19 cellular contexts compared by ENCODE assay signal in genomic region chr20:20021835-20022234, GRCh38. TPM values are rescaled to one million over a fixed set of nuclear protein-coding genes. Genes with fewer than 3 reads are reported as not detected.
A peak's percentile ranks its signal among the peaks of the same experiment; 100 is the strongest.
DNase-seq lines count a peak whose midpoint lies in the region; ATAC-seq and TF ChIP-seq lines count a peak whose summit lies in the region.
"Had no signal": no experiment of that assay in that cellular context is flagged by ENCODE, and none has a peak within 500 bp of the region (broad histone marks: within the 10 kb centered on the region; RNA-seq: fewer than 3 reads in every experiment).

No MANE protein-coding gene starts in this region.

- H3K27me3 Mint-ChIP-seq in activated naive CD4-positive, alpha-beta T cell treated with anti-CD3 and anti-CD28 coated beads for 36 hours (ENCODE audit: low read depth), result no peaks in the 10 kb centered on the region
- H3K27me3 Mint-ChIP-seq in WTC11 (ENCODE audit: low read depth), result no peaks in the 10 kb centered on the region; the same call in 1 of the 2 replicates
- no peaks in the 10 kb centered on the region for H3K27me3 Mint-ChIP-seq in stimulated activated naive B cell treated with anti-CD40 and anti-IgM and Interleukin-4, amounts not matched to agents 10 μg/mL and 1 μg/mL and 100 μg/mL, for 72 hours
- H3K27me3 Mint-ChIP-seq: activated B cell treated with CpG ODN at 0.5 μM for 24 hours had no signal

- no peaks in the 10 kb centered on the region for H3K27me3 ChIP-seq in dorsolateral prefrontal cortex
- H3K27me3 ChIP-seq: Peyer's patch, vagina had no signal

- H3K9me3 Mint-ChIP-seq in activated naive CD4-positive, alpha-beta T cell treated with anti-CD3 and anti-CD28 coated beads for 36 hours, result no peaks in the 10 kb centered on the region
- H3K9me3 Mint-ChIP-seq in WTC11, result no peaks in the 10 kb centered on the region
- no peaks in the 10 kb centered on the region for H3K9me3 Mint-ChIP-seq in stimulated activated naive B cell treated with anti-CD40 and anti-IgM and Interleukin-4, amounts not matched to agents 10 μg/mL and 1 μg/mL and 100 μg/mL, for 72 hours
- H3K9me3 Mint-ChIP-seq: activated B cell treated with CpG ODN at 0.5 μM for 24 hours; activated T-cell treated with anti-CD3 and anti-CD28 coated beads, Interleukin-2, amount 50 U/mL, for 4 hours had no signal

- no peak overlapping the region for H3K4me3 Mint-ChIP-seq in activated naive CD4-positive, alpha-beta T cell treated with anti-CD3 and anti-CD28 coated beads for 36 hours
- no peak overlapping the region for H3K4me3 Mint-ChIP-seq in WTC11
- no peak overlapping the region for H3K4me3 Mint-ChIP-seq in stimulated activated naive B cell treated with anti-CD40 and anti-IgM and Interleukin-4, amounts not matched to agents 10 μg/mL and 1 μg/mL and 100 μg/mL, for 72 hours
- H3K4me3 Mint-ChIP-seq: activated B cell treated with CpG ODN at 0.5 μM for 24 hours; activated T-cell treated with anti-CD3 and anti-CD28 coated beads, Interleukin-2, amount 50 U/mL, for 4 hours had no signal

- DNase-seq in activated naive CD4-positive, alpha-beta T cell treated with anti-CD3 and anti-CD28 coated beads for 36 hours, result no peak
- no peak for DNase-seq in activated naive CD4-positive, alpha-beta T cell treated with anti-CD3 and anti-CD28 coated beads, Interleukin-2, amount 50 U/mL, for 16 hours
- no peak for DNase-seq in WTC11 (ENCODE audit: low spot score)
- DNase-seq in dorsolateral prefrontal cortex, result no peak
- DNase-seq in substantia nigra (lab: John Stamatoyannopoulos, UW), result no peak
- no peak for DNase-seq in stimulated activated naive B cell treated with anti-CD40 and anti-IgM and Interleukin-4, amounts not matched to agents 10 μg/mL and 1 μg/mL and 100 μg/mL, for 72 hours
- no peak for DNase-seq in COR-L47 (lab: John Stamatoyannopoulos, UW)
- DNase-seq in activated CD4-positive, CD25-positive, alpha-beta regulatory T cell (lab: John Stamatoyannopoulos, UW), result no peak
- DNase-seq: activated B cell treated with CpG ODN at 0.5 μM for 24 hours; activated T-cell treated with anti-CD3 and anti-CD28 coated beads, Interleukin-2, amount 50 U/mL, for 4 hours; kidney glomerular epithelial cell; NCI-H1048; NCI-H748 treated with DMSO at 0.1 percent for 48 hours; Peyer's patch; stimulated activated naive CD4-positive, alpha-beta T cell had no signal

- intact Hi-C loops in activated naive CD4-positive, alpha-beta T cell treated with anti-CD3 and anti-CD28 coated beads for 36 hours (cut with micrococcal nuclease), result no loop called here
- intact Hi-C loops in dorsolateral prefrontal cortex (cut with DNase I), result no loop called here

- H3K27ac ChIP-seq in dorsolateral prefrontal cortex (peak overlapping the region in 40 of 59 donors; percentile 4 to 74 (median 42)), substantia nigra (ENCODE audit: low read depth, low read length, poor library complexity, severe bottlenecking) (peak overlapping the region; percentile 30)
- H3K27ac ChIP-seq: vagina had no signal

- CTCF ChIA-PET in activated naive CD4-positive, alpha-beta T cell treated with anti-CD3 and anti-CD28 coated beads for 36 hours (lab: Charles Lee), result no interaction called here
- CTCF ChIA-PET in WTC11 (lab: Charles Lee), result no interaction called here

- H3K36me3 Mint-ChIP-seq in activated naive CD4-positive, alpha-beta T cell treated with anti-CD3 and anti-CD28 coated beads for 36 hours (ENCODE audit: low read depth), result peaks cover 15% of the 10 kb centered on the region
- H3K36me3 Mint-ChIP-seq in WTC11, result no peaks in the 10 kb centered on the region; the same call in 1 of the 2 replicates
- peaks cover 21 to 38% of the 10 kb centered on the region in 2 donors for H3K36me3 Mint-ChIP-seq in stimulated activated naive B cell treated with anti-CD40 and anti-IgM and Interleukin-4, amounts not matched to agents 10 μg/mL and 1 μg/mL and 100 μg/mL, for 72 hours

- POLR2A ChIA-PET in WTC11 (lab: Charles Lee), result no interaction called here

- no peak for ATAC-seq in WTC11
- ATAC-seq in stimulated activated naive B cell treated with anti-CD40 and anti-IgM and Interleukin-4, amounts not matched to agents 10 μg/mL and 1 μg/mL and 100 μg/mL, for 72 hours (replicated peaks), result no peak
- ATAC-seq: HepG2 had no signal

- H3K27ac Mint-ChIP-seq in activated naive CD4-positive, alpha-beta T cell treated with anti-CD3 and anti-CD28 coated beads for 36 hours, result peak overlapping the region; percentile 10
- H3K27ac Mint-ChIP-seq in WTC11, result peak overlapping the region; percentile 48
- H3K27ac Mint-ChIP-seq in stimulated activated naive B cell treated with anti-CD40 and anti-IgM and Interleukin-4, amounts not matched to agents 10 μg/mL and 1 μg/mL and 100 μg/mL, for 72 hours, result no peak overlapping the region
- H3K27ac Mint-ChIP-seq: activated B cell treated with CpG ODN at 0.5 μM for 24 hours had no signal

- H3K4me1 Mint-ChIP-seq in activated naive CD4-positive, alpha-beta T cell treated with anti-CD3 and anti-CD28 coated beads for 36 hours (ENCODE audit: low read depth), result peaks cover 56% of the 10 kb centered on the region
- H3K4me1 Mint-ChIP-seq in WTC11, result peaks cover 22% of the 10 kb centered on the region
- H3K4me1 Mint-ChIP-seq in stimulated activated naive B cell treated with anti-CD40 and anti-IgM and Interleukin-4, amounts not matched to agents 10 μg/mL and 1 μg/mL and 100 μg/mL, for 72 hours, result peaks cover 29 to 39% of the 10 kb centered on the region in 2 donors

- H3K4me3 ChIP-seq in dorsolateral prefrontal cortex, result peak overlapping the region in 6 of 59 donors; percentile 0 to 33 (median 8)
- H3K4me3 ChIP-seq: Peyer's patch, smooth muscle cell, vagina had no signal

- TF ChIP-seq CTCF in WTC11 (IDR thresholded peaks at IDR 0.05), result no peak
- no peak for TF ChIP-seq CTCF in dorsolateral prefrontal cortex (IDR thresholded peaks at IDR 0.05 in 54 of 56, conservative IDR thresholded peaks at IDR 0.05 in 2 of 56; ENCODE audit: low read depth in 1 of 56, partially characterized antibody in 56 of 56)

TF ChIP-seq in WTC11, 78 proteins besides CTCF, POLR2A, EP300 and RAD21:
- TF ChIP-seq ZNF138 (CRISPR knock-in tag; conservative IDR thresholded peaks at IDR 0.05), result no peak
- TF ChIP-seq EMX1 (CRISPR knock-in tag; IDR thresholded peaks at IDR 0.05), result no peak

RNA-seq across cellular contexts. Expression of gene NAA20, which starts 4.7 kb away (rescaled TPM):
- 10 to 100 TPM; 59.5 to 65.5 TPM for total RNA-seq in activated naive CD4-positive, alpha-beta T cell treated with anti-CD3 and anti-CD28 coated beads for 36 hours
- total RNA-seq in WTC11 (2021), result 28.9 to 34.0 TPM (median 30.6 TPM) in 3 replicates
- total RNA-seq in dorsolateral prefrontal cortex, result 10 to 100 TPM; 28.1 to 68.2 (median 47.8) TPM

RNA-seq across cellular contexts. Expression of gene CRNKL1, which starts 30.4 kb away (rescaled TPM):
- total RNA-seq in activated naive CD4-positive, alpha-beta T cell treated with anti-CD3 and anti-CD28 coated beads for 36 hours, result 10 to 100 TPM; 14.1 to 15.7 TPM
- total RNA-seq in WTC11 (2021) (21.8 to 22.6 TPM (median 22.2 TPM) in 3 replicates), dorsolateral prefrontal cortex (10 to 100 TPM; 15.3 to 37.8 (median 23.5) TPM)

RNA-seq across cellular contexts. Expression of gene CFAP61, which starts 30.5 kb away (rescaled TPM):
- total RNA-seq in activated naive CD4-positive, alpha-beta T cell treated with anti-CD3 and anti-CD28 coated beads for 36 hours, result not detected
- total RNA-seq in WTC11 (2021) (0.18 to 0.61 TPM in 2 of 3 replicates, not detected in the other), dorsolateral prefrontal cortex (10 to 100 TPM in 40 of 120 experiments, 1 to 10 TPM in 80; 1.8 to 18.2 (median 8.6) TPM)
- total RNA-seq: activated B cell treated with CpG ODN at 0.5 μM for 24 hours, mononuclear cell, Peyer's patch, smooth muscle cell had no signal
